20 cellular contexts compared by ENCODE assay signal in genomic region chr4:124085561-124086180, GRCh38.
"Had no signal": no experiment of that assay in that cellular context is flagged by ENCODE, and none has a peak within 500 bp of the region (broad histone marks: within the 10 kb centered on the region; RNA-seq: fewer than 3 reads in every experiment).

No MANE protein-coding gene starts in this region.

- H3K36me3 Mint-ChIP-seq: naive B cell had no signal

- H3K4me1 Mint-ChIP-seq: naive B cell had no signal

- H3K9me3 Mint-ChIP-seq: activated T-helper 1 cell treated with anti-CD3 and anti-CD28 coated beads, Interleukin-12 subunit alpha, Interleukin-12 subunit beta, Interleukin-2, Interleukin-4 antibody, amounts not matched to agents 30 ng/mL and 10 ng/mL and 1 ng/mL, durations not matched to agents 14 hours and 24 hours and 36 hours had no signal

- H3K27me3 ChIP-seq: body of pancreas, esophagus squamous epithelium, gastrocnemius medialis, ovary had no signal

- H3K27me3 Mint-ChIP-seq: naive B cell had no signal

- H3K4me3 ChIP-seq: body of pancreas, esophagus squamous epithelium, gastrocnemius medialis, ovary had no signal

- H3K4me1 ChIP-seq: body of pancreas, gastrocnemius medialis had no signal

- ATAC-seq: activated CD4-positive, CD25-positive, alpha-beta regulatory T cell treated with anti-CD3 and anti-CD28 coated beads, Interleukin-2, amount 50 U/mL, for 24 hours; body of pancreas; gastrocnemius medialis; left colon; sciatic nerve had no signal

- DNase-seq: activated CD4-positive, alpha-beta T cell treated with anti-CD3 and anti-CD28 coated beads, Interleukin-2, amount 50 U/mL, for 1 hour; activated CD8-positive, alpha-beta memory T cell treated with anti-CD3 and anti-CD28 coated beads for 24 hours; activated naive CD4-positive, alpha-beta T cell; body of pancreas; central memory CD4-positive, alpha-beta T cell; cortex of kidney; effector CD8-positive, alpha-beta T cell; esophagus squamous epithelium; gastrocnemius medialis; left colon; naive B cell; ovary; stimulated activated CD4-positive, alpha-beta T cell treated with anti-CD3 and anti-CD28 coated beads, Interleukin-12 subunit alpha, Interleukin-12 subunit beta, amount 100 ng/mL, for 4 hours; stimulated activated CD4-positive, alpha-beta T cell treated with anti-CD3 and anti-CD28 coated beads, Interleukin-2, amount 100 ng/mL, for 24 hours; SW 1271 had no signal

- H3K9me3 ChIP-seq: gastrocnemius medialis, ovary had no signal

- H3K36me3 ChIP-seq: esophagus squamous epithelium, gastrocnemius medialis, ovary had no signal

- H3K27ac Mint-ChIP-seq: activated T-helper 1 cell treated with anti-CD3 and anti-CD28 coated beads, Interleukin-12 subunit alpha, Interleukin-12 subunit beta, Interleukin-2, Interleukin-4 antibody, amounts not matched to agents 30 ng/mL and 10 ng/mL and 1 ng/mL, durations not matched to agents 14 hours and 24 hours and 36 hours had no signal

- H3K27ac ChIP-seq: body of pancreas, esophagus squamous epithelium, gastrocnemius medialis, ovary had no signal

- H3K4me3 Mint-ChIP-seq: activated T-helper 1 cell treated with anti-CD3 and anti-CD28 coated beads, Interleukin-12 subunit alpha, Interleukin-12 subunit beta, Interleukin-2, Interleukin-4 antibody, amounts not matched to agents 30 ng/mL and 10 ng/mL and 1 ng/mL, durations not matched to agents 14 hours and 24 hours and 36 hours; naive B cell had no signal

- FAIRE-seq: endothelial cell of umbilical vein, islet of Langerhans had no signal
